In the genomic region with DNA sequence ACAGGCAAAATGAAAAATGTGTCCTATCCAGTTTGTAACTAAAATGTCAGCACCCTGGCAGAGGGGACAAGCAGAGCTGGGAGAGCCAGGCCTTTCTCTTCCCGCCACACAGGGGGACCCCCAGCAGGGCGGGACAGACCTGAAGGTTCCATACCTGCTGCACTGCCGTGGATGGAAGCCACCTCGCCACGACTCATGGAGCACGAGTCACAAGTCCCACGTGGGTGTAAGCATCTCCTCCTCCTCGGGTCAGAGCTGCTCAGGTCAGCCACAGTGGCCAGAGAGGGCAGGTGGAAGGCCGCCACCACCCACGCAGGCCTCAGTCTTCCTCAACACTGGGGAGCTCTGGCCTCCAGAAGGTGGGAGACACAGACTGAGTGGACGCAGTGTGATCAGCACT, we compare ENCODE assay signal across 23 cellular contexts. TPM values are rescaled to one million over a fixed set of nuclear protein-coding genes. Genes with fewer than 3 reads are reported as not detected.
"Had no signal": no experiment of that assay in that cellular context is flagged by ENCODE, and none has a peak within 500 bp of the region (broad histone marks: within the 10 kb centered on the region; RNA-seq: fewer than 3 reads in every experiment).

No MANE protein-coding gene starts in this region.

- H3K4me3 ChIP-seq: colonic mucosa, lung, sigmoid colon, thyroid gland had no signal

- H3K9me3 ChIP-seq: colonic mucosa, sigmoid colon, thyroid gland had no signal

- H2AFZ ChIP-seq: parathyroid adenoma had no signal

- H3K36me3 ChIP-seq: colonic mucosa, sigmoid colon, thyroid gland had no signal

- H3K79me2 ChIP-seq: parathyroid adenoma had no signal

- H3K27me3 ChIP-seq: colonic mucosa, thyroid gland had no signal

- H3K36me3 Mint-ChIP-seq: activated naive CD8-positive, alpha-beta T cell; mesothelial cell of epicardium; natural killer cell treated with Interleukin-12 subunit alpha and Interleukin-12 subunit beta and Interleukin-15 and Interleukin-18, amount 100 ng/mL, for 72 hours; stimulated activated memory B cell treated with anti-CD40 and anti-IgM and Interleukin-4, amounts not matched to agents 10 μg/mL and 1 μg/mL and 100 μg/mL, for 72 hours; T-cell had no signal

- H3K4me3 Mint-ChIP-seq: activated naive CD8-positive, alpha-beta T cell; endodermal cell; mesothelial cell of epicardium; natural killer cell treated with Interleukin-12 subunit alpha and Interleukin-12 subunit beta and Interleukin-15 and Interleukin-18, amount 100 ng/mL, for 72 hours; stimulated activated memory B cell treated with anti-CD40 and anti-IgM and Interleukin-4, amounts not matched to agents 10 μg/mL and 1 μg/mL and 100 μg/mL, for 72 hours; T-cell had no signal

- DNase-seq: activated CD4-positive, CD25-positive, alpha-beta regulatory T cell; amygdala; central memory CD4-positive, alpha-beta T cell; colonic mucosa; endodermal cell; foreskin melanocyte; glutamatergic neuron; hippocampal formation; sigmoid colon; stimulated activated CD4-positive, alpha-beta T cell treated with anti-CD3 and anti-CD28 coated beads, Interleukin-4, amount 100 ng/mL, for 4 hours; T-cell; T-helper 9 cell; thyroid gland had no signal

- H3K27ac Mint-ChIP-seq: activated naive CD8-positive, alpha-beta T cell; endodermal cell; mesothelial cell of epicardium; natural killer cell treated with Interleukin-12 subunit alpha and Interleukin-12 subunit beta and Interleukin-15 and Interleukin-18, amount 100 ng/mL, for 72 hours; stimulated activated memory B cell treated with anti-CD40 and anti-IgM and Interleukin-4, amounts not matched to agents 10 μg/mL and 1 μg/mL and 100 μg/mL, for 72 hours; T-cell had no signal

- H3K9me3 Mint-ChIP-seq: endodermal cell; mesothelial cell of epicardium; natural killer cell treated with Interleukin-12 subunit alpha and Interleukin-12 subunit beta and Interleukin-15 and Interleukin-18, amount 100 ng/mL, for 72 hours; stimulated activated memory B cell treated with anti-CD40 and anti-IgM and Interleukin-4, amounts not matched to agents 10 μg/mL and 1 μg/mL and 100 μg/mL, for 72 hours; T-cell had no signal

- H3K9ac ChIP-seq: parathyroid adenoma had no signal

- H3K4me1 Mint-ChIP-seq: endodermal cell; mesothelial cell of epicardium; stimulated activated memory B cell treated with anti-CD40 and anti-IgM and Interleukin-4, amounts not matched to agents 10 μg/mL and 1 μg/mL and 100 μg/mL, for 72 hours; T-cell had no signal

- H3K4me1 ChIP-seq: colonic mucosa, parathyroid adenoma, sigmoid colon, thyroid gland had no signal

- H3K27ac ChIP-seq: colonic mucosa, parathyroid adenoma, sigmoid colon, thyroid gland had no signal

RNA-seq across cellular contexts. Expression of a gene that starts 21.0 kb away (rescaled TPM):
- total RNA-seq: colonic mucosa; endodermal cell; epithelial cell of proximal tubule; fibroblast of lung; left lobe of liver; mesothelial cell of epicardium; natural killer cell treated with Interleukin-12 subunit alpha and Interleukin-12 subunit beta and Interleukin-15 and Interleukin-18, amount 100 ng/mL, for 72 hours; sigmoid colon; T-cell; thyroid gland had no signal
- polyA plus RNA-seq: fibroblast of lung, keratinocyte, sigmoid colon had no signal
